Comparison of ENCODE assay signal across 10 cellular contexts in genomic region chr19:49930483-49931011, GRCh38. TPM values are rescaled to one million over a fixed set of nuclear protein-coding genes. Genes with fewer than 3 reads are reported as not detected.
DNase-seq lines count a peak whose midpoint lies in the region; ATAC-seq and TF ChIP-seq lines count a peak whose summit lies in the region.
"Had no signal": no experiment of that assay in that cellular context is flagged by ENCODE, and none has a peak within 500 bp of the region (broad histone marks: within the 10 kb centered on the region; RNA-seq: fewer than 3 reads in every experiment).

No MANE protein-coding gene starts in this region.

- peak overlapping the region; percentile 65 for H3K18ac ChIP-seq in H9 (ENCODE audit: insufficient read length, low read depth, low read length)

- H3K79me1 ChIP-seq in H9 (ENCODE audit: insufficient read depth, low read depth, low read length, poor library complexity, severe bottlenecking), result no peaks in the 10 kb centered on the region

- H3K9ac ChIP-seq in H9 (ENCODE audit: extremely low read depth, insufficient read length, low read length), result no peak overlapping the region

- TF ChIP-seq POLR2A in gastroesophageal sphincter (IDR thresholded peaks at IDR 0.05), result no peak

- peak overlapping the region; percentile 82 for H3K4me2 ChIP-seq in H9 (ENCODE audit: insufficient read depth, insufficient read length, low read length)

- peaks cover 10% of the 10 kb centered on the region for H3K23me2 ChIP-seq in H9 (ENCODE audit: insufficient read length, low read depth, low read length, poor library complexity, severe bottlenecking)

- peaks cover 19% of the 10 kb centered on the region; the same call in 1 of the 2 replicates for H3K79me2 ChIP-seq in H9 (ENCODE audit: insufficient read depth, low read length)

- H3K9me3 ChIP-seq in H9 (ENCODE audit: control insufficient read depth, low read depth, low read length) (no peaks in the 10 kb centered on the region), gastroesophageal sphincter (no peaks in the 10 kb centered on the region)
- H3K9me3 ChIP-seq: thyroid gland had no signal

- peaks cover 2% of the 10 kb centered on the region for H4K20me1 ChIP-seq in H9 (ENCODE audit: control insufficient read depth, insufficient read depth, insufficient read length)

- TF ChIP-seq EP300 in gastroesophageal sphincter (IDR thresholded peaks at IDR 0.05), result no peak

- no peak overlapping the region for H2BK12ac ChIP-seq in H9 (ENCODE audit: insufficient read length, low read depth, low read length)

- H3K23ac ChIP-seq in H9 (ENCODE audit: insufficient read length, low read depth, low read length), result no peak overlapping the region

- H2AFZ ChIP-seq in H9 (ENCODE audit: low read length), result no peak overlapping the region

- no peak overlapping the region for H4K5ac ChIP-seq in H9 (ENCODE audit: insufficient read length, low read depth, low read length)

- H3K9me3 Mint-ChIP-seq in H9, result peaks cover 0 to 4% of the 10 kb centered on the region in 2 experiments; a peak in 3 of 5 replicates

- H3K27ac ChIP-seq in H9 (ENCODE audit: insufficient read length, low read depth, low read length) (no peak overlapping the region), gastroesophageal sphincter (peak overlapping the region in 3 of 4 donors; percentile 93 to 96 (median 94))

- H2BK120ac ChIP-seq in H9 (ENCODE audit: low read depth, low read length, poor library complexity, severe bottlenecking), result no peak overlapping the region

- peaks cover 15 to 29% of the 10 kb centered on the region in 2 experiments for H3K4me1 Mint-ChIP-seq in H9

- ATAC-seq in gastroesophageal sphincter (no peak), HG03097 (IDR thresholded peaks at IDR 0.05; ENCODE audit: low FRiP score, unreplicated experiment) (no peak)

- peak overlapping the region; percentile 95 to 99 for H3K4me3 Mint-ChIP-seq in H9

- in situ Hi-C loops in SK-MEL-5 (cut with HindIII; ENCODE audit: low pct_unique_long_range_greater_than_20kb, low sequenced_read_pairs), result no loop called here

- H3K14ac ChIP-seq in H9 (ENCODE audit: insufficient read depth, low read length), result 0 out of 2 replicates have a peak overlapping the region, but pooled peaks have one; percentile 64

- H2BK5ac ChIP-seq in H9 (ENCODE audit: insufficient read length, low read length), result no peak overlapping the region

- peak overlapping the region in 1 of 2 donors; percentile 96 for H3K4me3 ChIP-seq in gastroesophageal sphincter
- peak overlapping the region; percentile 90 for H3K4me3 ChIP-seq in skeletal muscle cell (ENCODE audit: low read depth, low read length)

- peaks cover 0 to 41% of the 10 kb centered on the region in 2 donors for H3K36me3 ChIP-seq in gastroesophageal sphincter
- H3K36me3 ChIP-seq: thyroid gland had no signal

- H4K91ac ChIP-seq in H9 (ENCODE audit: insufficient read length, low read depth, low read length), result no peak overlapping the region

- no peak overlapping the region for H2BK20ac ChIP-seq in H9 (ENCODE audit: low read depth, low read length, poor library complexity, severe bottlenecking)

- no peak overlapping the region for H3T11ph ChIP-seq in H9 (ENCODE audit: low read length)

- peak overlapping the region; percentile 97 to 100 (median 99) for H3K27ac Mint-ChIP-seq in H9

- no peaks in the 10 kb centered on the region; the same call in 1 of the 2 replicates for H3K4me1 ChIP-seq in H9 (ENCODE audit: insufficient read depth, low read length)
- peaks cover 0 to 45% (median 14%) of the 10 kb centered on the region in 3 donors for H3K4me1 ChIP-seq in gastroesophageal sphincter

- H2BK15ac ChIP-seq in H9 (ENCODE audit: low read depth, low read length), result no peak overlapping the region

- peaks cover 3% of the 10 kb centered on the region for H3K27me3 Mint-ChIP-seq in H9 (ENCODE audit: low read depth)

- no peak overlapping the region for H4K8ac ChIP-seq in H9 (replicated peaks; ENCODE audit: insufficient read length, low read depth, low read length)

- peak; percentile 76 for DNase-seq in H9
- DNase-seq in SK-MEL-5 (ENCODE audit: low read depth, low spot score), result peak; percentile 30
- DNase-seq in skeletal muscle cell (ENCODE audit: low read depth), result no peak
- DNase-seq in NOMO-1 (lab: John Stamatoyannopoulos, UW; ENCODE audit: unreplicated experiment in 2 of 2), result no peak
- DNase-seq in DMS53 (lab: John Stamatoyannopoulos, UW), result no peak
- no peak for DNase-seq in NCI-H1048 (lab: John Stamatoyannopoulos, UW)

- TF ChIP-seq CTCF in H9 (conservative IDR thresholded peaks at IDR 0.05) (no peak), gastroesophageal sphincter (IDR thresholded peaks at IDR 0.05) (no peak)

- no CpG with 5 or more reads among the region's 15 CpGs for WGBS in H9 (ENCODE audit: extremely low coverage, insufficient read length, low lambda C conversion rate)
- 13 to 60% methylated on average over 1 to 8 of the region's 15 CpGs for WGBS in gastroesophageal sphincter (ENCODE audit: low coverage in 1 of 2), 2 donors

- H3K27me3 ChIP-seq in H9 (ENCODE audit: insufficient read depth, low read length), result no peaks in the 10 kb centered on the region
- H3K27me3 ChIP-seq in gastroesophageal sphincter, result no peaks in the 10 kb centered on the region
- H3K27me3 ChIP-seq: thyroid gland had no signal

- no peak overlapping the region for H3K56ac ChIP-seq in H9 (ENCODE audit: insufficient read length, low read depth, low read length)

- H3K4ac ChIP-seq in H9 (ENCODE audit: low read depth, low read length), result no peak overlapping the region

- no peak overlapping the region for H2AK5ac ChIP-seq in H9 (ENCODE audit: insufficient read length, low read length)

- peaks cover 28 to 50% (median 31%) of the 10 kb centered on the region in 3 experiments for H3K36me3 Mint-ChIP-seq in H9 (ENCODE audit: insufficient read depth in 1 of 3, low read depth in 3 of 3)

RNA-seq across cellular contexts. Expression of gene NUP62, which starts 1.2 kb away (rescaled TPM):
- total RNA-seq in H9 (2021) (127 and 137 TPM in 2 replicates), gastroesophageal sphincter (10 to 100 TPM; 30.1 to 43.2 (median 37.7) TPM)
- total RNA-seq in SK-MEL-5 (2014; rRNA removed; shearing (Covaris generic)), result 39.6 and 39.9 TPM in 2 replicates
- polyA plus RNA-seq in SK-MEL-5 (2015; cell fraction: cytosol; rRNA removed), result 71.2 and 81.2 TPM in 2 replicates
- polyA plus RNA-seq in SK-MEL-5 (2015; cell fraction: nucleus; rRNA removed), result 73.6 and 76.3 TPM in 2 replicates

RNA-seq across cellular contexts. Expression of gene ATF5, which starts 1.5 kb away (rescaled TPM):
- total RNA-seq in H9 (2021), result 18.5 and 20.6 TPM in 2 replicates
- total RNA-seq in SK-MEL-5 (2014; rRNA removed; shearing (Covaris generic)), result 4.0 and 4.7 TPM in 2 replicates
- polyA plus RNA-seq in SK-MEL-5 (2015; cell fraction: cytosol; rRNA removed), result 10.9 and 13.7 TPM in 2 replicates
- polyA plus RNA-seq in SK-MEL-5 (2015; cell fraction: nucleus; rRNA removed), result 10.1 and 11.7 TPM in 2 replicates
- total RNA-seq in gastroesophageal sphincter, result 10 to 100 TPM; 12.3 to 22.7 (median 16.7) TPM

RNA-seq across cellular contexts. Expression of gene SIGLEC11, which starts 30.4 kb away (rescaled TPM):
- total RNA-seq in H9 (2021) (not detected in 2 replicates), gastroesophageal sphincter (1 to 10 TPM in 3 of 4 donors, under 1 TPM in 1; 0.85 to 3.6 (median 1.3) TPM)
- total RNA-seq in SK-MEL-5 (2014; rRNA removed; shearing (Covaris generic)), result not detected in 2 replicates
- polyA plus RNA-seq in SK-MEL-5 (2015; cell fraction: cytosol; rRNA removed), result not detected in 2 replicates
- not detected in 2 replicates for polyA plus RNA-seq in SK-MEL-5 (2015; cell fraction: nucleus; rRNA removed)
- total RNA-seq: LHCN-M2 had no signal

RNA-seq across cellular contexts. Expression of gene IL4I1, which starts 33.9 kb away (rescaled TPM):
- total RNA-seq in H9 (2021) (0.29 and 0.61 TPM in 2 replicates), gastroesophageal sphincter (1 to 10 TPM in 1 of 4 donors, under 1 TPM in 1, not detected in 2; 0.39 to 1.2 TPM)
- total RNA-seq in SK-MEL-5 (2014; rRNA removed; shearing (Covaris generic)), result 0.13 TPM in 1 of 2 replicates, not detected in the other
- not detected in 2 replicates for polyA plus RNA-seq in SK-MEL-5 (2015; cell fraction: cytosol; rRNA removed)
- not detected in 2 replicates for polyA plus RNA-seq in SK-MEL-5 (2015; cell fraction: nucleus; rRNA removed)

RNA-seq across cellular contexts. Expression of gene TBC1D17, which starts 53.0 kb away (rescaled TPM):
- 33.6 and 33.9 TPM in 2 replicates for total RNA-seq in H9 (2021)
- total RNA-seq in SK-MEL-5 (2014; rRNA removed; shearing (Covaris generic)), result 3.5 and 5.6 TPM in 2 replicates
- polyA plus RNA-seq in SK-MEL-5 (2015; cell fraction: cytosol; rRNA removed), result 25.7 and 33.0 TPM in 2 replicates
- 44.2 and 49.3 TPM in 2 replicates for polyA plus RNA-seq in SK-MEL-5 (2015; cell fraction: nucleus; rRNA removed)
- 10 to 100 TPM; 25.1 to 41.9 (median 37.3) TPM for total RNA-seq in gastroesophageal sphincter

Comparison
In these comparisons a context has a peak if more than half of its experiments do, and no peak if none do; other contexts are left out.
1. DNase-seq: peak in H9 (single experiment) and SK-MEL-5 (single experiment); none in skeletal muscle cell (single experiment), NOMO-1 (0 of 2), DMS53 (single experiment) and NCI-H1048 (single experiment).